ENCODE assay signal across 1 cellular context in genomic region chr11:67464411-67465189, GRCh38.
TF ChIP-seq lines count a peak whose summit lies in the region.

No MANE protein-coding gene starts in this region.

TF ChIP-seq in SK-N-SH treated with all-trans-retinoic acid at 6 μM for 48 hours, 23 proteins besides CTCF, POLR2A, EP300 and RAD21 (continued from another document):
- no peak for TF ChIP-seq PATZ1 (CRISPR knock-in tag; IDR thresholded peaks at IDR 0.05; ENCODE audit: borderline replicate concordance)
- TF ChIP-seq CSDC2 (CRISPR knock-in tag; IDR thresholded peaks at IDR 0.05) = 0 out of 2 replicates have a peak, but pooled peaks have one; percentile 24
- no peak for TF ChIP-seq ZNF8 (CRISPR knock-in tag; IDR thresholded peaks at IDR 0.05)
- TF ChIP-seq ZFP30 (CRISPR knock-in tag; IDR thresholded peaks at IDR 0.05) = no peak
